ENCODE assay signal across 9 cellular contexts in the genomic region with DNA sequence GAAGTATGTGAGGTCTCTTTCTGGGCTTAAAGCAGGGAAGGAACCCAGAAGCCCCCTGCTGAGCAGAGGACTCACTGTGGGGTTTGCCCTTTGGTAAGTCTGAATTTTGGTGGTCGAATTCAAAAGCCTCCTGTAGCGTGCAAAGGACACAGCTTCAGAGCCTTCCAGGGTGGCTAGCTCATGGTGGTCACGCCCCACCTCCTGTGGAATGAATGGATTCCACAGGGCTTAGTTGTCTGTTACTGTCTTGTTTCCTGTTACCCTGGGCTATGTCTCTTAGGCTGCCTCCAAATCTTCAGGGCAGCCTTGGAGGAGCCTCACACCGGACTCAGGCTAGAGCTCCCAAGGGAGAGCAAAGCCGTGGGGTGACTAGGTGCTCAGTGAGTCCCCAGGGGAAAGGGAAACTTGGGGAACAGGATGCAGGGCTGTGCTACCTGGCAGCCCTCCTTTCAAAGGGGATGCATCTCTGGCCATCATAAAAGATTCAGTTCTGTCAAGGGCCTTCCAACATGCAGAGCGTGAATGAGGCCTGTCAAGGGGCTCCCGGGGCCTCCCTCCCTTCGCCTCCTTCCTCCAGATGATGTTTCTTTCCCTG.
A peak's percentile ranks its signal among the peaks of the same experiment; 100 is the strongest.
DNase-seq lines count a peak whose midpoint lies in the region; ATAC-seq and TF ChIP-seq lines count a peak whose summit lies in the region.
"Had no signal": no experiment of that assay in that cellular context is flagged by ENCODE, and none has a peak within 500 bp of the region (broad histone marks: within the 10 kb centered on the region; RNA-seq: fewer than 3 reads in every experiment).

No MANE protein-coding gene starts in this region.

- H3K36me3 ChIP-seq in upper lobe of left lung: no peaks in the 10 kb centered on the region

- peak overlapping the region in 3 of 4 donors; percentile 33 to 48 (median 48) for H3K4me3 ChIP-seq in upper lobe of left lung

- H3K9me3 ChIP-seq in upper lobe of left lung: no peaks in the 10 kb centered on the region

- H3K27me3 ChIP-seq in upper lobe of left lung: peaks cover 0 to 3% (median 0%) of the 10 kb centered on the region in 4 donors

- H3K4me1 Mint-ChIP-seq in activated T-cell treated with anti-CD3 and anti-CD28 coated beads, Interleukin-2, amount 50 U/mL, for 72 hours (ENCODE audit: low read depth): peaks cover 29% of the 10 kb centered on the region
- peaks cover 28% of the 10 kb centered on the region for H3K4me1 Mint-ChIP-seq in chondrocyte (ENCODE audit: low read depth)

- H3K36me3 Mint-ChIP-seq in activated T-cell treated with anti-CD3 and anti-CD28 coated beads, Interleukin-2, amount 50 U/mL, for 72 hours (ENCODE audit: insufficient read depth in 2 of 2): no peaks in the 10 kb centered on the region
- H3K36me3 Mint-ChIP-seq in chondrocyte (ENCODE audit: low read depth): no peaks in the 10 kb centered on the region
- H3K36me3 Mint-ChIP-seq: CD8-positive, alpha-beta memory T cell had no signal

- no peak overlapping the region for H3K27ac Mint-ChIP-seq in activated T-cell treated with anti-CD3 and anti-CD28 coated beads, Interleukin-2, amount 50 U/mL, for 72 hours
- H3K27ac Mint-ChIP-seq in chondrocyte (ENCODE audit: unreplicated experiment): peak overlapping the region; percentile 95
- H3K27ac Mint-ChIP-seq: CD8-positive, alpha-beta memory T cell had no signal

- TF ChIP-seq POLR2A in upper lobe of left lung (IDR thresholded peaks at IDR 0.05): no peak

- peaks cover 4 to 18% (median 7%) of the 10 kb centered on the region in 4 donors for H3K4me1 ChIP-seq in upper lobe of left lung

- H3K27ac ChIP-seq in upper lobe of left lung: no peak overlapping the region

- peaks cover 34% of the 10 kb centered on the region for H3K27me3 Mint-ChIP-seq in activated T-cell treated with anti-CD3 and anti-CD28 coated beads, Interleukin-2, amount 50 U/mL, for 72 hours (ENCODE audit: low read depth)
- H3K27me3 Mint-ChIP-seq in chondrocyte (ENCODE audit: low read depth): no peaks in the 10 kb centered on the region

- peak; percentile 8 to 20 for ATAC-seq in activated T-cell treated with anti-CD3 and anti-CD28 coated beads, Interleukin-2, amount 50 U/mL, for 72 hours (replicated peaks in 1 of 2)
- ATAC-seq in upper lobe of left lung (ENCODE audit: low FRiP score in 2 of 2): peak in 1 of 2 donors; percentile 11

- H3K9me3 Mint-ChIP-seq in activated T-cell treated with anti-CD3 and anti-CD28 coated beads, Interleukin-2, amount 50 U/mL, for 72 hours: no peaks in the 10 kb centered on the region
- no peaks in the 10 kb centered on the region for H3K9me3 Mint-ChIP-seq in chondrocyte (ENCODE audit: low read depth)
- H3K9me3 Mint-ChIP-seq: CD8-positive, alpha-beta memory T cell had no signal

- peak overlapping the region; percentile 52 to 66 for H3K4me3 Mint-ChIP-seq in activated T-cell treated with anti-CD3 and anti-CD28 coated beads, Interleukin-2, amount 50 U/mL, for 72 hours
- H3K4me3 Mint-ChIP-seq in chondrocyte (ENCODE audit: unreplicated experiment): peak overlapping the region; percentile 65

- WGBS in upper lobe of left lung, 2 donors: 35 to 57% methylated on average over 5 to 8 of the region's 8 CpGs

- TF ChIP-seq EP300 in upper lobe of left lung (IDR thresholded peaks at IDR 0.05): no peak

- TF ChIP-seq CTCF in chondrocyte (IDR thresholded peaks at IDR 0.05) (no peak), upper lobe of left lung (IDR thresholded peaks at IDR 0.05) (no peak)

- DNase-seq in activated T-cell treated with anti-CD3 and anti-CD28 coated beads, Interleukin-2, amount 50 U/mL, for 72 hours: no peak
- DNase-seq in activated T-cell treated with anti-CD3 and anti-CD28 coated beads, Interleukin-2, amount 50 U/mL, for 48 hours: no peak
- DNase-seq in HK-2 (ENCODE audit: unreplicated experiment) (peak; percentile 58), chondrocyte (ENCODE audit: low spot score) (no peak), upper lobe of left lung (no peak), cerebellum (ENCODE audit: low spot score) (no peak), NCI-H1105 (lab: John Stamatoyannopoulos, UW) (no peak), COLO668 (lab: John Stamatoyannopoulos, UW; ENCODE audit: unreplicated experiment) (no peak)
